10 cellular contexts compared by ENCODE assay signal in genomic region chr19:29596885-29597525, GRCh38. TPM values are rescaled to one million over a fixed set of nuclear protein-coding genes. Genes with fewer than 3 reads are reported as not detected.
DNase-seq lines count a peak whose midpoint lies in the region; ATAC-seq, FAIRE-seq and TF ChIP-seq lines count a peak whose summit lies in the region.
"Had no signal": no experiment of that assay in that cellular context is flagged by ENCODE, and none has a peak within 500 bp of the region (broad histone marks: within the 10 kb centered on the region; RNA-seq: fewer than 3 reads in every experiment).

No MANE protein-coding gene starts in this region.

- H3K4me1 Mint-ChIP-seq in stimulated activated effector memory CD8-positive, alpha-beta T cell treated with anti-CD3 and anti-CD28 coated beads, Interleukin-12 subunit alpha, Interleukin-12 subunit beta, amount 100 ng/mL, for 72 hours: no peaks in the 10 kb centered on the region
- H3K4me1 Mint-ChIP-seq: B cell had no signal

- no peak for ATAC-seq in stimulated activated effector memory CD8-positive, alpha-beta T cell treated with anti-CD3 and anti-CD28 coated beads, Interleukin-12 subunit alpha, Interleukin-12 subunit beta, amount 100 ng/mL, for 72 hours
- ATAC-seq in GM19023 (IDR thresholded peaks at IDR 0.05; ENCODE audit: unreplicated experiment): no peak
- no peak for ATAC-seq in HG02763 (IDR thresholded peaks at IDR 0.05; ENCODE audit: unreplicated experiment)

- no peak overlapping the region for H3K4me3 ChIP-seq in bronchial epithelial cell (ENCODE audit: low read depth, low read length)
- H3K4me3 ChIP-seq: lung had no signal

- H3K36me3 ChIP-seq in bronchial epithelial cell (ENCODE audit: control insufficient read depth, insufficient read depth, low read length): no peaks in the 10 kb centered on the region

- H3K4me3 Mint-ChIP-seq in stimulated activated effector memory CD8-positive, alpha-beta T cell treated with anti-CD3 and anti-CD28 coated beads, Interleukin-12 subunit alpha, Interleukin-12 subunit beta, amount 100 ng/mL, for 72 hours: no peak overlapping the region
- H3K4me3 Mint-ChIP-seq: B cell had no signal

- H3K36me3 Mint-ChIP-seq in stimulated activated effector memory CD8-positive, alpha-beta T cell treated with anti-CD3 and anti-CD28 coated beads, Interleukin-12 subunit alpha, Interleukin-12 subunit beta, amount 100 ng/mL, for 72 hours: no peaks in the 10 kb centered on the region

- FAIRE-seq in bronchial epithelial cell (lab: Jason Lieb, UNC): no peak

- H3K9me3 Mint-ChIP-seq in stimulated activated effector memory CD8-positive, alpha-beta T cell treated with anti-CD3 and anti-CD28 coated beads, Interleukin-12 subunit alpha, Interleukin-12 subunit beta, amount 100 ng/mL, for 72 hours: no peaks in the 10 kb centered on the region

- H3K27me3 ChIP-seq in bronchial epithelial cell (ENCODE audit: control insufficient read depth, insufficient read depth, low read length): no peaks in the 10 kb centered on the region

- H3K27ac Mint-ChIP-seq in stimulated activated effector memory CD8-positive, alpha-beta T cell treated with anti-CD3 and anti-CD28 coated beads, Interleukin-12 subunit alpha, Interleukin-12 subunit beta, amount 100 ng/mL, for 72 hours: no peak overlapping the region
- H3K27ac Mint-ChIP-seq: B cell had no signal

- peak; percentile 19 for TF ChIP-seq CTCF in bronchial epithelial cell (IDR thresholded peaks at IDR 0.05; ENCODE audit: insufficient read depth, low read length, severe bottlenecking)

- DNase-seq in NCI-H82 (lab: John Stamatoyannopoulos, UW) (peak; percentile 60), NCI-H82 treated with DMSO at 0.1 percent for 48 hours (lab: John Stamatoyannopoulos, UW; ENCODE audit: unreplicated experiment) (no peak), NCI-H2171 (lab: John Stamatoyannopoulos, UW) (peak; percentile 74), bronchial epithelial cell (ENCODE audit: low read depth) (peak; percentile 9), renal cortical epithelial cell (ENCODE audit: low read depth) (peak; percentile 28)
- DNase-seq in stimulated activated effector memory CD8-positive, alpha-beta T cell treated with anti-CD3 and anti-CD28 coated beads, Interleukin-12 subunit alpha, Interleukin-12 subunit beta, amount 100 ng/mL, for 72 hours (ENCODE audit: low spot score in 2 of 2): no peak

RNA-seq across cellular contexts. Expression of gene POP4, which starts 9.1 kb away (rescaled TPM):
- 58.7 and 79.2 TPM in 2 replicates for total RNA-seq in bronchial epithelial cell
- total RNA-seq in renal cortical epithelial cell: 66.4 and 113 TPM in 2 replicates

Comparison
In these comparisons a context has a peak if more than half of its experiments do, and no peak if none do; other contexts are left out.
1. DNase-seq: peak in NCI-H82 (single experiment), NCI-H2171 (single experiment), bronchial epithelial cell (single experiment) and renal cortical epithelial cell (single experiment); none in NCI-H82 treated with DMSO at 0.1 percent for 48 hours (single experiment) and stimulated activated effector memory CD8-positive, alpha-beta T cell treated with anti-CD3 and anti-CD28 coated beads, Interleukin-12 subunit alpha, Interleukin-12 subunit beta, amount 100 ng/mL, for 72 hours (0 of 2).